In the genomic region with DNA sequence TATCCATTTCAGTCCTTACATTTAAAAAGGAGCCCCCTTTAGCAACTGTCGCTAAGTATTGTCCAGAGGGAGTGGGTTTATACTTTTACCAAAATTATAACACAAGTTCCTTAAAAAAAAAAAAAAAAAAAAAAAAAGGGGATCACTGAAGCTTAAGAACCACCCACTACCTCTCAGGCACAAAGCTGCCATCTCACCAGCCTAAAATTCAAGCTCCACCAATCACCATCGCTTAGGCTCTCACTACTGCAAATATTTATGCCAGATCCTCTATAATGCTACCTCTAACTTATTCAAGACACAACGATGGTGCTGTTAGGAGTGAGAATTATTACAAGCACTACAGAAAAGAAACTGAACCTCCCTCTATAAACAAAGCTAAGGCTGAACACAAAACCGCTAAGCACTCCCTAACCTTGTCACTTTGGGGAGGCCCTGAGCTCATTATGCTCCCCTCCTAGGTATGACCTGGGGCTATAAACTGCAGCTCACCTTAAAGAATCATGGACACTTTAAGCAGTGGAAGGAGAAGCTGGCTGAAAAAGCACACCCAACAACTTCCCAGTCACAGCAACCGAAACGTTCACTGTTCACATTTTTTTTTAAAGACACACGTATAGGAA, we compare ENCODE assay signal across 13 cellular contexts. TPM values are rescaled to one million over a fixed set of nuclear protein-coding genes. Genes with fewer than 3 reads are reported as not detected.
DNase-seq lines count a peak whose midpoint lies in the region; ATAC-seq and TF ChIP-seq lines count a peak whose summit lies in the region.
"Had no signal": no experiment of that assay in that cellular context is flagged by ENCODE, and none has a peak within 500 bp of the region (broad histone marks: within the 10 kb centered on the region; RNA-seq: fewer than 3 reads in every experiment).

No MANE protein-coding gene starts in this region.

- H3K4me1 ChIP-seq in neural progenitor cell (peaks cover 55% of the 10 kb centered on the region), vagina (peaks cover 28% of the 10 kb centered on the region)

- H3K4me2 ChIP-seq in neural progenitor cell = peak overlapping the region; percentile 100

- intact Hi-C loops in vagina (cut with DNase I) = loop anchor here (10.0 kb wide), 1 partner anchor 141 kb away; a partner anchor contains a TSS

- H2AFZ ChIP-seq in neural progenitor cell (replicated peaks) = no peak overlapping the region

- H4K20me1 ChIP-seq in neural progenitor cell (ENCODE audit: low read depth) = peaks cover 89% of the 10 kb centered on the region

- peak overlapping the region; percentile 97 for H3K4me3 ChIP-seq in epithelial cell of proximal tubule (ENCODE audit: low read depth, low read length)
- peak overlapping the region; percentile 100 for H3K4me3 ChIP-seq in neural progenitor cell
- H3K4me3 ChIP-seq in vagina = no peak overlapping the region
- H3K4me3 ChIP-seq: ovary, tibial artery had no signal

- peaks cover 2% of the 10 kb centered on the region for H3K9me3 Mint-ChIP-seq in neural progenitor cell
- no peaks in the 10 kb centered on the region for H3K9me3 Mint-ChIP-seq in effector memory CD8-positive, alpha-beta T cell
- H3K9me3 Mint-ChIP-seq: activated T-cell treated with anti-CD3 and anti-CD28 coated beads, Interleukin-2, amount 50 U/mL, for 4 hours had no signal

- peaks cover 45% of the 10 kb centered on the region for H3K4me1 Mint-ChIP-seq in neural progenitor cell
- H3K4me1 Mint-ChIP-seq in effector memory CD8-positive, alpha-beta T cell (ENCODE audit: low read depth in 2 of 2) = peaks cover 21 to 27% of the 10 kb centered on the region in 2 donors

- no peak for TF ChIP-seq POLR2A in vagina (IDR thresholded peaks at IDR 0.05)

- no peak for ATAC-seq in effector memory CD8-positive, alpha-beta T cell (replicated peaks)
- ATAC-seq: activated T-cell treated with anti-CD3 and anti-CD28 coated beads, Interleukin-2, amount 50 U/mL, for 4 hours; heart right ventricle had no signal

- TF ChIP-seq CTCF in epithelial cell of proximal tubule (conservative IDR thresholded peaks at IDR 0.05; ENCODE audit: low read depth, low read length) (no peak), neural progenitor cell (IDR thresholded peaks at IDR 0.05) (no peak), vagina (IDR thresholded peaks at IDR 0.05) (no peak)

- H3K9me3 ChIP-seq in neural progenitor cell (ENCODE audit: low read depth) (no peaks in the 10 kb centered on the region), vagina (no peaks in the 10 kb centered on the region)
- H3K9me3 ChIP-seq: heart right ventricle, ovary, tibial artery had no signal

- H3K9ac ChIP-seq in neural progenitor cell = peak overlapping the region; percentile 28

- H3K79me2 ChIP-seq in neural progenitor cell (ENCODE audit: low read depth) = peaks cover 97% of the 10 kb centered on the region

- H3F3A ChIP-seq in neural progenitor cell (ENCODE audit: low read depth) = peaks cover 80% of the 10 kb centered on the region

- peaks cover 2% of the 10 kb centered on the region for H3K36me3 Mint-ChIP-seq in neural progenitor cell
- H3K36me3 Mint-ChIP-seq in effector memory CD8-positive, alpha-beta T cell (ENCODE audit: insufficient read depth) = peaks cover 11% of the 10 kb centered on the region

- H3K27me3 Mint-ChIP-seq in neural progenitor cell (ENCODE audit: insufficient read depth, low read depth) = peaks cover 41% of the 10 kb centered on the region
- peaks cover 33 to 42% of the 10 kb centered on the region in 2 donors for H3K27me3 Mint-ChIP-seq in effector memory CD8-positive, alpha-beta T cell

- DNase-seq in DMS79 treated with DMSO at 0.1 percent for 48 hours (lab: John Stamatoyannopoulos, UW) (peak; percentile 33), NCI-H69 (lab: John Stamatoyannopoulos, UW) (peak; percentile 28), epithelial cell of proximal tubule (ENCODE audit: low read depth) (no peak), neural progenitor cell (ENCODE audit: low spot score) (peak; percentile 64), foreskin melanocyte (no peak), vagina (ENCODE audit: extremely low spot score in 2 of 2) (no peak)
- DNase-seq in effector memory CD8-positive, alpha-beta T cell = no peak
- DNase-seq in activated CD4-positive, alpha-beta T cell treated with anti-CD3 and anti-CD28 coated beads, Interleukin-2, amount 50 U/mL, for 1 hour = no peak
- DNase-seq: activated T-cell treated with anti-CD3 and anti-CD28 coated beads, Interleukin-2, amount 50 U/mL, for 4 hours; heart right ventricle; T1000; tibial artery had no signal

- no peak overlapping the region for H3K27ac Mint-ChIP-seq in neural progenitor cell
- no peak overlapping the region for H3K27ac Mint-ChIP-seq in effector memory CD8-positive, alpha-beta T cell

- H3K27ac ChIP-seq in neural progenitor cell (peak overlapping the region; percentile 95), vagina (no peak overlapping the region)
- H3K27ac ChIP-seq: heart right ventricle, ovary, tibial artery had no signal

- H3K36me3 ChIP-seq in neural progenitor cell (peaks cover 28% of the 10 kb centered on the region), vagina (no peaks in the 10 kb centered on the region)
- H3K36me3 ChIP-seq: ovary had no signal

- H3K27me3 ChIP-seq in neural progenitor cell = no peaks in the 10 kb centered on the region
- H3K27me3 ChIP-seq in vagina = no peaks in the 10 kb centered on the region
- H3K27me3 ChIP-seq: heart right ventricle, ovary, tibial artery had no signal

- peak overlapping the region; percentile 58 for H3K4me3 Mint-ChIP-seq in neural progenitor cell
- peak overlapping the region in 1 of 2 donors; percentile 86 for H3K4me3 Mint-ChIP-seq in effector memory CD8-positive, alpha-beta T cell

RNA-seq across cellular contexts. Expression of a gene that starts 3.6 kb away (rescaled TPM):
- total RNA-seq in epithelial cell of proximal tubule (6.9 and 7.2 TPM in 2 replicates), neural progenitor cell (ENCODE audit: low replicate concordance) (178 and 240 TPM in 2 replicates), vagina (9.3 TPM)

RNA-seq across cellular contexts. Expression of a gene that starts 54.6 kb away (rescaled TPM):
- total RNA-seq in epithelial cell of proximal tubule (9.3 and 20.5 TPM in 2 replicates), neural progenitor cell (ENCODE audit: low replicate concordance) (15.0 and 22.0 TPM in 2 replicates), vagina (7.1 TPM)

Comparison
In these comparisons a context has a peak if more than half of its experiments do, and no peak if none do; other contexts are left out.
1. DNase-seq: peak in DMS79 treated with DMSO at 0.1 percent for 48 hours (single experiment), NCI-H69 (single experiment) and neural progenitor cell (single experiment); none in epithelial cell of proximal tubule (single experiment), foreskin melanocyte (single experiment), vagina (0 of 2), effector memory CD8-positive, alpha-beta T cell (0 of 3) and activated CD4-positive, alpha-beta T cell treated with anti-CD3 and anti-CD28 coated beads, Interleukin-2, amount 50 U/mL, for 1 hour (single experiment).
2. H3K4me3 ChIP-seq: peak in epithelial cell of proximal tubule (single experiment) and neural progenitor cell (single experiment); none in vagina (0 of 2).
3. RNA of a gene that starts 3.6 kb away (total RNA-seq): 178 to 240 TPM in neural progenitor cell; 9.3 TPM in vagina (single experiment) and 6.9 to 7.2 TPM in epithelial cell of proximal tubule; every median in the first group is over 10 times any median in the second.